ENCODE assay signal across 19 cellular contexts in genomic region chr2:131052741-131053263, GRCh38.
"Had no signal": no experiment of that assay in that cellular context is flagged by ENCODE, and none has a peak within 500 bp of the region (broad histone marks: within the 10 kb centered on the region; RNA-seq: fewer than 3 reads in every experiment).

No MANE protein-coding gene starts in this region.

- ATAC-seq: activated CD8-positive, alpha-beta T cell treated with anti-CD3 and anti-CD28 coated beads, Interleukin-2, amount 10 ng/mL, durations not matched to agents 7 days and 5 days; body of pancreas; heart right ventricle; mucosa of descending colon; stimulated activated naive CD8-positive, alpha-beta T cell treated with anti-CD3 and anti-CD28 coated beads, Interleukin-15, Interleukin-2, amounts not matched to agents 100 U/mL and 50 U/mL, for 24 hours had no signal

- H3K4me3 ChIP-seq: body of pancreas, colonic mucosa, esophagus muscularis mucosa, heart right ventricle, left ventricle myocardium inferior, mucosa of descending colon, tibial artery, uterus had no signal

- H3K27me3 Mint-ChIP-seq: activated naive CD8-positive, alpha-beta T cell treated with anti-CD3 and anti-CD28 coated beads for 36 hours; naive B cell had no signal

- H3K9me3 ChIP-seq: body of pancreas, colonic mucosa, esophagus muscularis mucosa, heart right ventricle, left ventricle myocardium inferior, mucosa of descending colon, neutrophil, tibial artery, uterus had no signal

- H3K4me1 ChIP-seq: colonic mucosa had no signal

- H3K4me3 Mint-ChIP-seq: activated CD8-positive, alpha-beta T cell treated with anti-CD3 and anti-CD28 coated beads, Interleukin-2, amount 10 ng/mL, durations not matched to agents 7 days and 5 days; activated naive CD8-positive, alpha-beta T cell treated with anti-CD3 and anti-CD28 coated beads for 36 hours; activated T-helper 1 cell treated with anti-CD3 and anti-CD28 coated beads, Interleukin-12 subunit alpha, Interleukin-12 subunit beta, Interleukin-2, Interleukin-4 antibody, amounts not matched to agents 30 ng/mL and 10 ng/mL and 1 ng/mL, durations not matched to agents 14 hours and 24 hours and 36 hours; naive B cell had no signal

- H3K27me3 ChIP-seq: body of pancreas, colonic mucosa, esophagus muscularis mucosa, heart right ventricle, neutrophil, tibial artery, uterus had no signal

- H3K27ac ChIP-seq: body of pancreas, colonic mucosa, esophagus muscularis mucosa, heart right ventricle, left ventricle myocardium inferior, neutrophil, tibial artery, uterus had no signal

- H3K27ac Mint-ChIP-seq: activated CD8-positive, alpha-beta T cell treated with anti-CD3 and anti-CD28 coated beads, Interleukin-2, amount 10 ng/mL, durations not matched to agents 7 days and 5 days; activated naive CD8-positive, alpha-beta T cell treated with anti-CD3 and anti-CD28 coated beads for 36 hours; activated T-helper 1 cell treated with anti-CD3 and anti-CD28 coated beads, Interleukin-12 subunit alpha, Interleukin-12 subunit beta, Interleukin-2, Interleukin-4 antibody, amounts not matched to agents 30 ng/mL and 10 ng/mL and 1 ng/mL, durations not matched to agents 14 hours and 24 hours and 36 hours had no signal

- H3K36me3 ChIP-seq: uterus had no signal

- H3K9me3 Mint-ChIP-seq: activated naive CD8-positive, alpha-beta T cell treated with anti-CD3 and anti-CD28 coated beads for 36 hours; activated T-helper 1 cell treated with anti-CD3 and anti-CD28 coated beads, Interleukin-12 subunit alpha, Interleukin-12 subunit beta, Interleukin-2, Interleukin-4 antibody, amounts not matched to agents 30 ng/mL and 10 ng/mL and 1 ng/mL, durations not matched to agents 14 hours and 24 hours and 36 hours; naive B cell had no signal

- DNase-seq: activated CD8-positive, alpha-beta memory T cell treated with anti-CD3 and anti-CD28 coated beads, Interleukin-2, amount 50 U/mL, for 4 hours; activated CD8-positive, alpha-beta T cell treated with anti-CD3 and anti-CD28 coated beads, Interleukin-2, amount 10 ng/mL, durations not matched to agents 7 days and 5 days; activated gamma-delta T cell treated with Interleukin-2 at 50 U/mL for 16 hours; activated naive CD8-positive, alpha-beta T cell treated with anti-CD3 and anti-CD28 coated beads for 36 hours; body of pancreas; central memory CD4-positive, alpha-beta T cell; colonic mucosa; heart right ventricle; kidney glomerular epithelial cell; left ventricle myocardium inferior; mucosa of descending colon; naive B cell; stimulated activated naive CD8-positive, alpha-beta T cell treated with anti-CD3 and anti-CD28 coated beads, Interleukin-15, Interleukin-2, amounts not matched to agents 100 U/mL and 50 U/mL, for 24 hours; substantia nigra; tibial artery; uterus had no signal
